In genomic region chr11:16862733-16863132, GRCh38 we compare ENCODE assay signal across 19 cellular contexts.
A peak's percentile ranks its signal among the peaks of the same experiment; 100 is the strongest.
DNase-seq lines count a peak whose midpoint lies in the region; ATAC-seq and TF ChIP-seq lines count a peak whose summit lies in the region.
"Had no signal": no experiment of that assay in that cellular context is flagged by ENCODE, and none has a peak within 500 bp of the region (broad histone marks: within the 10 kb centered on the region; RNA-seq: fewer than 3 reads in every experiment).

No MANE protein-coding gene starts in this region.

- TF ChIP-seq CTCF in fibroblast of mammary gland (conservative IDR thresholded peaks at IDR 0.05; ENCODE audit: control insufficient read depth, insufficient read depth, low read depth, low read length) (no peak), type B pancreatic cell (conservative IDR thresholded peaks at IDR 0.05) (no peak)

- H3K4me3 ChIP-seq in fibroblast of mammary gland (ENCODE audit: control insufficient read depth, low read depth, low read length), result no peak overlapping the region
- H3K4me3 ChIP-seq: GM12878, pancreas, upper lobe of left lung had no signal

- DNase-seq in DMS53 (lab: John Stamatoyannopoulos, UW) (peak; percentile 68), DMS53 treated with DMSO at 0.1 percent for 48 hours (lab: John Stamatoyannopoulos, UW; ENCODE audit: unreplicated experiment) (no peak), left ventricle myocardium superior (no peak), Right ventricle myocardium superior (no peak), fibroblast of mammary gland (ENCODE audit: low read depth) (peak; percentile 20), type B pancreatic cell (ENCODE audit: extremely low spot score, unreplicated experiment) (no peak), hepatic stellate cell (ENCODE audit: low spot score) (no peak), COLO668 (lab: John Stamatoyannopoulos, UW; ENCODE audit: unreplicated experiment) (no peak)
- DNase-seq: aorta; effector memory CD8-positive, alpha-beta T cell; GDM1; naive thymus-derived CD4-positive, alpha-beta T cell; NCI-H1092; NCI-H2171 treated with DMSO at 0.1 percent for 48 hours; NK-92 treated with Interleukin-12 subunit alpha and Interleukin-12 subunit beta, amount 100 ng/mL, for 24 hours; pancreas; stimulated activated naive CD4-positive, alpha-beta T cell treated with Interleukin-2 at 50 U/mL for 16 hours; upper lobe of left lung had no signal

- peaks cover 22% of the 10 kb centered on the region for H3K4me1 Mint-ChIP-seq in type B pancreatic cell (ENCODE audit: unreplicated experiment)

- no peaks in the 10 kb centered on the region for H3K9me3 Mint-ChIP-seq in type B pancreatic cell

- H3K27ac Mint-ChIP-seq in type B pancreatic cell, result peak overlapping the region; percentile 87
- H3K27ac Mint-ChIP-seq: effector memory CD8-positive, alpha-beta T cell; naive thymus-derived CD4-positive, alpha-beta T cell had no signal

- peak overlapping the region; percentile 63 for H3K4me3 Mint-ChIP-seq in type B pancreatic cell
- H3K4me3 Mint-ChIP-seq: effector memory CD8-positive, alpha-beta T cell; naive thymus-derived CD4-positive, alpha-beta T cell had no signal

- no peaks in the 10 kb centered on the region for H3K36me3 Mint-ChIP-seq in type B pancreatic cell

- ATAC-seq in left ventricle myocardium superior (peak; percentile 26), Right ventricle myocardium superior (ENCODE audit: poor library complexity) (no peak)
- ATAC-seq: effector memory CD8-positive, alpha-beta T cell; naive thymus-derived CD4-positive, alpha-beta T cell; pancreas had no signal

- intact Hi-C loops in left ventricle myocardium superior (cut with micrococcal nuclease), result no loop called here
- intact Hi-C loops in Right ventricle myocardium superior (cut with DNase I), result no loop called here

- no peaks in the 10 kb centered on the region for H3K27me3 Mint-ChIP-seq in type B pancreatic cell

Comparison
In these comparisons a context has a peak if more than half of its experiments do, and no peak if none do; other contexts are left out.
1. DNase-seq: peak in DMS53 (single experiment) and fibroblast of mammary gland (single experiment); none in DMS53 treated with DMSO at 0.1 percent for 48 hours (single experiment), left ventricle myocardium superior (single experiment), Right ventricle myocardium superior (single experiment), type B pancreatic cell (single experiment), hepatic stellate cell (single experiment) and COLO668 (single experiment).